ENCODE assay signal across 1 cellular context in the genomic region with DNA sequence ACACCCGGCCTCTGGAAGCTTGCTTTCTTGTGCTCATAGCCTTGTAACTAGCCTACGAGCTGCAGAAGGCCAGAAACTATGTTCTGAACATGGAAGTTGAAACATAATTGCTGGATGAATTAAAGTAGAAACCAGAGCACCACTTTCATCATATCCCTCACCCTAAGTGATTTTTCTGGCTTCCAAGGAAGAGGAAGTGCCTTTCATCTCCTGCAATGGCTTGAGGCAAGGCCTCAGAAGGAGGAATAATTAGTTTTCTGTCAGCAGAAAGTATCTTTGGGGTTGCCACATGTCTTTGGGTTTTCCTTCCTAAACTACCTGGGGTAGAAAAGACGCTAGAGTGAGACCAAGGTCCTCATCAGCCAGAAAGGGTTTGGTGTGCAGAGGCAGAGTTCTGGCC.
TF ChIP-seq lines count a peak whose summit lies in the region.

No MANE protein-coding gene starts in this region.

TF ChIP-seq in GM23338, 12 proteins besides CTCF, POLR2A, EP300 and RAD21 (continued from another document):
- TF ChIP-seq, protein P1, sequence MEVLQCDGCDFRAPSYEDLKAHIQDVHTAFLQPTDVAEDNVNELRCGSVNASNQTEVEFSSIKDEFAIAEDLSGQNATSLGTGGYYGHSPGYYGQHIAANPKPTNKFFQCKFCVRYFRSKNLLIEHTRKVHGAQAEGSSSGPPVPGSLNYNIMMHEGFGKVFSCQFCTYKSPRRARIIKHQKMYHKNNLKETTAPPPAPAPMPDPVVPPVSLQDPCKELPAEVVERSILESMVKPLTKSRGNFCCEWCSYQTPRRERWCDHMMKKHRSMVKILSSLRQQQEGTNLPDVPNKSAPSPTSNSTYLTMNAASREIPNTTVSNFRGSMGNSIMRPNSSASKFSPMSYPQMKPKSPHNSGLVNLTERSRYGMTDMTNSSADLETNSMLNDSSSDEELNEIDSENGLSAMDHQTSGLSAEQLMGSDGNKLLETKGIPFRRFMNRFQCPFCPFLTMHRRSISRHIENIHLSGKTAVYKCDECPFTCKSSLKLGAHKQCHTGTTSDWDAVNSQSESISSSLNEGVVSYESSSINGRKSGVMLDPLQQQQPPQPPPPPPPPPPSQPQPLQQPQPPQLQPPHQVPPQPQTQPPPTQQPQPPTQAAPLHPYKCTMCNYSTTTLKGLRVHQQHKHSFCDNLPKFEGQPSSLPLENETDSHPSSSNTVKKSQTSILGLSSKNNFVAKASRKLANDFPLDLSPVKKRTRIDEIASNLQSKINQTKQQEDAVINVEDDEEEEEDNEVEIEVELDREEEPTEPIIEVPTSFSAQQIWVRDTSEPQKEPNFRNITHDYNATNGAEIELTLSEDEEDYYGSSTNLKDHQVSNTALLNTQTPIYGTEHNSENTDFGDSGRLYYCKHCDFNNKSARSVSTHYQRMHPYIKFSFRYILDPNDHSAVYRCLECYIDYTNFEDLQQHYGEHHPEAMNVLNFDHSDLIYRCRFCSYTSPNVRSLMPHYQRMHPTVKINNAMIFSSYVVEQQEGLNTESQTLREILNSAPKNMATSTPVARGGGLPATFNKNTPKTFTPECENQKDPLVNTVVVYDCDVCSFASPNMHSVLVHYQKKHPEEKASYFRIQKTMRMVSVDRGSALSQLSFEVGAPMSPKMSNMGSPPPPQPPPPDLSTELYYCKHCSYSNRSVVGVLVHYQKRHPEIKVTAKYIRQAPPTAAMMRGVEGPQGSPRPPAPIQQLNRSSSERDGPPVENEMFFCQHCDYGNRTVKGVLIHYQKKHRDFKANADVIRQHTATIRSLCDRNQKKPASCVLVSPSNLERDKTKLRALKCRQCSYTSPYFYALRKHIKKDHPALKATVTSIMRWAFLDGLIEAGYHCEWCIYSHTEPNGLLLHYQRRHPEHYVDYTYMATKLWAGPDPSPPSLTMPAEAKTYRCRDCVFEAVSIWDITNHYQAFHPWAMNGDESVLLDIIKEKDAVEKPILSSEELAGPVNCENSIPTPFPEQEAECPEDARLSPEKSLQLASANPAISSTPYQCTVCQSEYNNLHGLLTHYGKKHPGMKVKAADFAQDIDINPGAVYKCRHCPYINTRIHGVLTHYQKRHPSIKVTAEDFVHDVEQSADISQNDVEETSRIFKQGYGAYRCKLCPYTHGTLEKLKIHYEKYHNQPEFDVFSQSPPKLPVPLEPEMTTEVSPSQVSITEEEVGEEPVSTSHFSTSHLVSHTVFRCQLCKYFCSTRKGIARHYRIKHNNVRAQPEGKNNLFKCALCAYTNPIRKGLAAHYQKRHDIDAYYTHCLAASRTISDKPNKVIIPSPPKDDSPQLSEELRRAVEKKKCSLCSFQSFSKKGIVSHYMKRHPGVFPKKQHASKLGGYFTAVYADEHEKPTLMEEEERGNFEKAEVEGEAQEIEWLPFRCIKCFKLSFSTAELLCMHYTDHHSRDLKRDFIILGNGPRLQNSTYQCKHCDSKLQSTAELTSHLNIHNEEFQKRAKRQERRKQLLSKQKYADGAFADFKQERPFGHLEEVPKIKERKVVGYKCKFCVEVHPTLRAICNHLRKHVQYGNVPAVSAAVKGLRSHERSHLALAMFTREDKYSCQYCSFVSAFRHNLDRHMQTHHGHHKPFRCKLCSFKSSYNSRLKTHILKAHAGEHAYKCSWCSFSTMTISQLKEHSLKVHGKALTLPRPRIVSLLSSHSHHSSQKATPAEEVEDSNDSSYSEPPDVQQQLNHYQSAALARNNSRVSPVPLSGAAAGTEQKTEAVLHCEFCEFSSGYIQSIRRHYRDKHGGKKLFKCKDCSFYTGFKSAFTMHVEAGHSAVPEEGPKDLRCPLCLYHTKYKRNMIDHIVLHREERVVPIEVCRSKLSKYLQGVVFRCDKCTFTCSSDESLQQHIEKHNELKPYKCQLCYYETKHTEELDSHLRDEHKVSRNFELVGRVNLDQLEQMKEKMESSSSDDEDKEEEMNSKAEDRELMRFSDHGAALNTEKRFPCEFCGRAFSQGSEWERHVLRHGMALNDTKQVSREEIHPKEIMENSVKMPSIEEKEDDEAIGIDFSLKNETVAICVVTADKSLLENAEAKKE (CRISPR knock-in tag; IDR thresholded peaks at IDR 0.05): no peak
- TF ChIP-seq, protein P2, sequence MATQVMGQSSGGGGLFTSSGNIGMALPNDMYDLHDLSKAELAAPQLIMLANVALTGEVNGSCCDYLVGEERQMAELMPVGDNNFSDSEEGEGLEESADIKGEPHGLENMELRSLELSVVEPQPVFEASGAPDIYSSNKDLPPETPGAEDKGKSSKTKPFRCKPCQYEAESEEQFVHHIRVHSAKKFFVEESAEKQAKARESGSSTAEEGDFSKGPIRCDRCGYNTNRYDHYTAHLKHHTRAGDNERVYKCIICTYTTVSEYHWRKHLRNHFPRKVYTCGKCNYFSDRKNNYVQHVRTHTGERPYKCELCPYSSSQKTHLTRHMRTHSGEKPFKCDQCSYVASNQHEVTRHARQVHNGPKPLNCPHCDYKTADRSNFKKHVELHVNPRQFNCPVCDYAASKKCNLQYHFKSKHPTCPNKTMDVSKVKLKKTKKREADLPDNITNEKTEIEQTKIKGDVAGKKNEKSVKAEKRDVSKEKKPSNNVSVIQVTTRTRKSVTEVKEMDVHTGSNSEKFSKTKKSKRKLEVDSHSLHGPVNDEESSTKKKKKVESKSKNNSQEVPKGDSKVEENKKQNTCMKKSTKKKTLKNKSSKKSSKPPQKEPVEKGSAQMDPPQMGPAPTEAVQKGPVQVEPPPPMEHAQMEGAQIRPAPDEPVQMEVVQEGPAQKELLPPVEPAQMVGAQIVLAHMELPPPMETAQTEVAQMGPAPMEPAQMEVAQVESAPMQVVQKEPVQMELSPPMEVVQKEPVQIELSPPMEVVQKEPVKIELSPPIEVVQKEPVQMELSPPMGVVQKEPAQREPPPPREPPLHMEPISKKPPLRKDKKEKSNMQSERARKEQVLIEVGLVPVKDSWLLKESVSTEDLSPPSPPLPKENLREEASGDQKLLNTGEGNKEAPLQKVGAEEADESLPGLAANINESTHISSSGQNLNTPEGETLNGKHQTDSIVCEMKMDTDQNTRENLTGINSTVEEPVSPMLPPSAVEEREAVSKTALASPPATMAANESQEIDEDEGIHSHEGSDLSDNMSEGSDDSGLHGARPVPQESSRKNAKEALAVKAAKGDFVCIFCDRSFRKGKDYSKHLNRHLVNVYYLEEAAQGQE (IDR thresholded peaks at IDR 0.05; ENCODE audit: unreplicated experiment): no peak
- TF ChIP-seq JUNB (IDR thresholded peaks at IDR 0.05; ENCODE audit: unreplicated experiment): no peak
- TF ChIP-seq ZNF114 (CRISPR knock-in tag; IDR thresholded peaks at IDR 0.05): no peak
